Comparison of ENCODE assay signal across 14 cellular contexts in the genomic region with DNA sequence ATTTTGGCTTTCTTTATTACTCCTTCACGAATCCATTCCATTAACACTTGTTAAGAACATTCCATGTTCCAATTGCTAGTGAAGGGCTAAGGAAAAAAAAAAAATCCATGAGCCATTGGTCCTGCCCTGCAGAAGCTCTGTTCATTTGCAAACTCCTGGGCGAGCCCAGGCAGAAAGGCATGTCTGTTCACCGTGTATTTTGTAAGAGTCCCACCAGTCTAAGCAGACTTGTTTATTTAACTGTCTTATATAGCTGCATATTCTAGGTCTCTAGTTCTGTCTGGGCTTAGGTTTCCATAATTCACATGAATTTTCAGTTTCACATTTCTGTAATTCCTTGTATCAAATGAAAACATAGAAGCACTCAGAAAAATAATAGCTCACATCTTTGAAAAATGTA.
DNase-seq lines count a peak whose midpoint lies in the region; ATAC-seq, FAIRE-seq and TF ChIP-seq lines count a peak whose summit lies in the region.
"Had no signal": no experiment of that assay in that cellular context is flagged by ENCODE, and none has a peak within 500 bp of the region (broad histone marks: within the 10 kb centered on the region; RNA-seq: fewer than 3 reads in every experiment).

No MANE protein-coding gene starts in this region.

- TF ChIP-seq POLR2A in IMR-90 (IDR thresholded peaks at IDR 0.05; ENCODE audit: low read depth, low read length), result no peak

- H3K23ac ChIP-seq in IMR-90 (ENCODE audit: low read depth, low read length), result no peak overlapping the region

- H2AK5ac ChIP-seq in IMR-90 (ENCODE audit: low read depth, low read length), result no peak overlapping the region

- no peak for TF ChIP-seq RAD21 in IMR-90 (IDR thresholded peaks at IDR 0.05; ENCODE audit: low read length)

- ATAC-seq in IMR-90 (ENCODE audit: low read depth), result peak; percentile 92
- ATAC-seq in esophagus mucosa, result peak; percentile 67

- DNase-seq in IMR-90 (peak; percentile 43), NCI-H69 (lab: John Stamatoyannopoulos, UW) (peak; percentile 26), keratinocyte (ENCODE audit: low read depth, low spot score) (no peak), urothelium cell line (ENCODE audit: low spot score) (no peak), AG08396 (ENCODE audit: low spot score) (no peak)
- DNase-seq in activated CD8-positive, alpha-beta memory T cell treated with anti-CD3 and anti-CD28 coated beads for 24 hours, result no peak
- DNase-seq: KBM-7, NCI-H146, NCI-H526 treated with DMSO at 0.1 percent for 48 hours, RPMI8226, SIG-M5 had no signal

- TF ChIP-seq CTCF in IMR-90 (conservative IDR thresholded peaks at IDR 0.05; ENCODE audit: low read depth, low read length) (no peak), keratinocyte (optimal IDR thresholded peaks at IDR 0.05 in 1 of 3, IDR thresholded peaks at IDR 0.05 in 1 of 3, conservative IDR thresholded peaks at IDR 0.05 in 1 of 3; ENCODE audit: extremely low read depth in 1 of 3, insufficient read depth in 2 of 3, low read length in 3 of 3) (no peak)

- H3K4me1 ChIP-seq in IMR-90 (ENCODE audit: control insufficient read depth, insufficient read depth, low read length), result no peaks in the 10 kb centered on the region; the same call in 1 of the 2 replicates
- H3K4me1 ChIP-seq in keratinocyte (ENCODE audit: control insufficient read depth, extremely low read depth, insufficient read depth, low read length), result peaks cover 12% of the 10 kb centered on the region
- H3K4me1 ChIP-seq: BLaER1 had no signal

- in situ Hi-C loops in IMR-90 (cut with MboI; ENCODE audit: low sequenced_read_pairs), result no loop called here

- H3K4me3 ChIP-seq in IMR-90 (ENCODE audit: insufficient read depth, low read depth, low read length) (no peak overlapping the region), keratinocyte (ENCODE audit: control insufficient read depth in 2 of 3, extremely low read depth in 1 of 3, insufficient read depth in 2 of 3, low read depth in 1 of 3, low read length in 3 of 3) (no peak overlapping the region)
- H3K4me3 ChIP-seq: BLaER1 had no signal

- no peak overlapping the region for H2BK20ac ChIP-seq in IMR-90 (ENCODE audit: low read depth, low read length)

- no peak overlapping the region for H2BK5ac ChIP-seq in IMR-90 (ENCODE audit: low read depth, low read length, poor library complexity, severe bottlenecking)

- no CpG with 5 or more reads among the region's 3 CpGs for WGBS in IMR-90 (ENCODE audit: extremely low coverage in 2 of 2, insufficient read length in 1 of 2), 2 experiments

- no peak overlapping the region for H3K4me2 ChIP-seq in IMR-90 (ENCODE audit: low read depth, low read length)
- H3K4me2 ChIP-seq in keratinocyte (ENCODE audit: control insufficient read depth, extremely low read depth, insufficient read depth, low read depth, low read length), result no peak overlapping the region
- H3K4me2 ChIP-seq: BLaER1 had no signal

- no peak overlapping the region for H3K56ac ChIP-seq in IMR-90 (ENCODE audit: extremely low read depth, insufficient read depth, low read length)

- H2AK9ac ChIP-seq in IMR-90 (replicated peaks; ENCODE audit: low read depth, low read length, poor library complexity), result no peak overlapping the region

- no peak overlapping the region for H2BK120ac ChIP-seq in IMR-90 (ENCODE audit: low read depth, low read length)

- H3K9me1 ChIP-seq in IMR-90 (ENCODE audit: insufficient read depth, low read length), result no peaks in the 10 kb centered on the region
- no peaks in the 10 kb centered on the region for H3K9me1 ChIP-seq in keratinocyte (ENCODE audit: control insufficient read depth, extremely low read depth, insufficient read depth, low read length)

- no peak overlapping the region for H3K4ac ChIP-seq in IMR-90 (ENCODE audit: low read depth, low read length)

- H3K27ac ChIP-seq in IMR-90 (ENCODE audit: insufficient read depth, low read length) (no peak overlapping the region), keratinocyte (ENCODE audit: control insufficient read depth, insufficient read depth, low read length) (no peak overlapping the region)
- H3K27ac ChIP-seq: BLaER1 had no signal

- no peak overlapping the region for H3K14ac ChIP-seq in IMR-90 (replicated peaks; ENCODE audit: low read depth, low read length)

- H3K36me3 ChIP-seq in IMR-90 (ENCODE audit: control insufficient read depth, insufficient read depth, low read length) (no peaks in the 10 kb centered on the region), keratinocyte (ENCODE audit: control insufficient read depth in 2 of 2, extremely low read depth in 1 of 2, insufficient read depth in 2 of 2, low read length in 2 of 2) (no peaks in the 10 kb centered on the region)
- H3K36me3 ChIP-seq: BLaER1 had no signal

- dilution Hi-C loops in IMR-90 (cut with HindIII; ENCODE audit: low sequenced_read_pairs, unreplicated experiment) (no loop called here), keratinocyte (cut with MboI; ENCODE audit: extremely low pct_ligation_motif_present, low sequenced_read_pairs) (no loop called here)

- H2AFZ ChIP-seq in IMR-90 (replicated peaks; ENCODE audit: low read length, poor library complexity), result no peak overlapping the region
- no peak overlapping the region for H2AFZ ChIP-seq in keratinocyte (ENCODE audit: control insufficient read depth, low read length)

- H3K79me2 ChIP-seq in keratinocyte (ENCODE audit: control insufficient read depth, insufficient read depth, low read length), result no peaks in the 10 kb centered on the region

- H3K9ac ChIP-seq in IMR-90 (ENCODE audit: low read depth, low read length) (no peak overlapping the region), keratinocyte (ENCODE audit: control insufficient read depth, extremely low read depth, insufficient read depth, low read length) (no peak overlapping the region)
- H3K9ac ChIP-seq: BLaER1 had no signal

- no peak overlapping the region for H4K8ac ChIP-seq in IMR-90 (ENCODE audit: low read depth in 2 of 2, low read length in 2 of 2)

- CTCF ChIA-PET in IMR-90 (lab: Yijun Ruan, JAX), result interaction anchor here (0.6 kb wide), 1 partner anchor 70 kb away, joined by 5 read pairs; no protein-coding TSS in a partner anchor

- H3K9me3 ChIP-seq in IMR-90 (ENCODE audit: control insufficient read depth, insufficient read depth, low read length) (no peaks in the 10 kb centered on the region), keratinocyte (ENCODE audit: control insufficient read depth, low read depth, low read length) (no peaks in the 10 kb centered on the region)
- H3K9me3 ChIP-seq: BLaER1 had no signal

- FAIRE-seq in keratinocyte (lab: Jason Lieb, UNC), result peak; percentile 64
- FAIRE-seq in urothelium cell line (lab: Jason Lieb, UNC), result no peak
- FAIRE-seq: GM19239 had no signal

- no peak overlapping the region for H4K5ac ChIP-seq in IMR-90 (ENCODE audit: low read depth, low read length)

- no peak overlapping the region for H4K91ac ChIP-seq in IMR-90 (ENCODE audit: insufficient read depth, low read depth, low read length)

- H2BK15ac ChIP-seq in IMR-90 (ENCODE audit: low read depth, low read length), result no peak overlapping the region

- H4K20me1 ChIP-seq in IMR-90 (ENCODE audit: insufficient read depth, low read length) (no peaks in the 10 kb centered on the region), keratinocyte (ENCODE audit: control insufficient read depth, extremely low read depth, insufficient read depth, low read length) (no peaks in the 10 kb centered on the region)
- H4K20me1 ChIP-seq: BLaER1 had no signal

- H3K27me3 ChIP-seq in IMR-90 (ENCODE audit: control insufficient read depth, insufficient read depth, low read length), result no peaks in the 10 kb centered on the region
- H3K27me3 ChIP-seq in keratinocyte (ENCODE audit: control insufficient read depth, extremely low read depth, insufficient read depth, low read length), result no peaks in the 10 kb centered on the region
- H3K27me3 ChIP-seq: BLaER1 had no signal

- POLR2A ChIA-PET in IMR-90 (lab: Charles Lee; ENCODE audit: unreplicated experiment), result no interaction called here

- intact Hi-C loops in IMR-90 (cut with micrococcal nuclease), result no loop called here

- no peaks in the 10 kb centered on the region for H3K79me1 ChIP-seq in IMR-90 (ENCODE audit: low read depth in 1 of 2, low read length in 2 of 2)

- H3K18ac ChIP-seq in IMR-90 (ENCODE audit: low read depth, low read length), result no peak overlapping the region

- no TSS peak for BruUV-seq in IMR-90 (replicated peaks; lab: Mats Ljungman, UMichigan)

TF ChIP-seq in IMR-90, 13 proteins besides CTCF, POLR2A, EP300 and RAD21:
- TF ChIP-seq FOS (IDR thresholded peaks at IDR 0.05; ENCODE audit: low read depth, low read length) (no peak), RFX5 (IDR thresholded peaks at IDR 0.05; ENCODE audit: low read depth, low read length) (no peak), MAFK (IDR thresholded peaks at IDR 0.05; ENCODE audit: low read depth, low read length) (no peak), CHD1 (IDR thresholded peaks at IDR 0.05; ENCODE audit: low read depth, low read length) (no peak), SMC3 (IDR thresholded peaks at IDR 0.05; ENCODE audit: low read depth, low read length) (no peak), RCOR1 (IDR thresholded peaks at IDR 0.05; ENCODE audit: insufficient replicate concordance, low read length) (no peak), BHLHE40 (IDR thresholded peaks at IDR 0.05; ENCODE audit: low read depth, low read length) (no peak), MXI1 (IDR thresholded peaks at IDR 0.05; ENCODE audit: borderline replicate concordance, low read depth, low read length) (no peak), CEBPB (IDR thresholded peaks at IDR 0.05; ENCODE audit: low read depth, low read length) (no peak), MAZ (IDR thresholded peaks at IDR 0.05; ENCODE audit: borderline replicate concordance, low read depth, low read length) (no peak), NFE2L2 (IDR thresholded peaks at IDR 0.05; ENCODE audit: low read depth, low read length) (no peak)
- TF ChIP-seq, protein P1, sequence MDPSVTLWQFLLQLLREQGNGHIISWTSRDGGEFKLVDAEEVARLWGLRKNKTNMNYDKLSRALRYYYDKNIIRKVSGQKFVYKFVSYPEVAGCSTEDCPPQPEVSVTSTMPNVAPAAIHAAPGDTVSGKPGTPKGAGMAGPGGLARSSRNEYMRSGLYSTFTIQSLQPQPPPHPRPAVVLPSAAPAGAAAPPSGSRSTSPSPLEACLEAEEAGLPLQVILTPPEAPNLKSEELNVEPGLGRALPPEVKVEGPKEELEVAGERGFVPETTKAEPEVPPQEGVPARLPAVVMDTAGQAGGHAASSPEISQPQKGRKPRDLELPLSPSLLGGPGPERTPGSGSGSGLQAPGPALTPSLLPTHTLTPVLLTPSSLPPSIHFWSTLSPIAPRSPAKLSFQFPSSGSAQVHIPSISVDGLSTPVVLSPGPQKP (IDR thresholded peaks at IDR 0.05; ENCODE audit: borderline replicate concordance, low read depth, low read length), result no peak
- TF ChIP-seq, protein P2, sequence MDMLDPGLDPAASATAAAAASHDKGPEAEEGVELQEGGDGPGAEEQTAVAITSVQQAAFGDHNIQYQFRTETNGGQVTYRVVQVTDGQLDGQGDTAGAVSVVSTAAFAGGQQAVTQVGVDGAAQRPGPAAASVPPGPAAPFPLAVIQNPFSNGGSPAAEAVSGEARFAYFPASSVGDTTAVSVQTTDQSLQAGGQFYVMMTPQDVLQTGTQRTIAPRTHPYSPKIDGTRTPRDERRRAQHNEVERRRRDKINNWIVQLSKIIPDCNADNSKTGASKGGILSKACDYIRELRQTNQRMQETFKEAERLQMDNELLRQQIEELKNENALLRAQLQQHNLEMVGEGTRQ (IDR thresholded peaks at IDR 0.05; ENCODE audit: low read depth, low read length), result no peak

Comparison
In these comparisons a context has a peak if more than half of its experiments do, and no peak if none do; other contexts are left out.
1. DNase-seq: peak in IMR-90 (single experiment) and NCI-H69 (single experiment); none in keratinocyte (single experiment), activated CD8-positive, alpha-beta memory T cell treated with anti-CD3 and anti-CD28 coated beads for 24 hours (single experiment), urothelium cell line (single experiment) and AG08396 (single experiment).